20 cellular contexts compared by ENCODE assay signal in the genomic region with DNA sequence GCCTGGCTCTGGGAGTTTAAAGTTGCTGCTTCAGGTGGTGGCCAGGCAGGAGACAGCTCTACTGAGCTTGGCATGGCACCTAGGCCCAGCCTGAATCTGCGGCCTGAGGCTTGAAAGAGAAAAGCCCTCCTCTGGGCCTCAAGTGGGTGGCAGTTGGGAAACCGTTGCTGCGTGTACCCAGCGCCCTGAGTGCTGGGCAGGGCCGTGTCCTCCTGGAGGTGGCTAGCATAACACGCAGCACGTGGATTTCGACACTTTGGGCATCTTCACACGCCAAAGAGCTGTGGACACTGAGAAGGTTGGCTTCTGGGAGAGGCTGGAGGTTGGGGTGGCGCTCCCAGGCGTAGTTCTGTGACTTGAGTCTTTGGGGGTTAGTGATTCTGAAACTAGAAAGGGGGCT. TPM values are rescaled to one million over a fixed set of nuclear protein-coding genes. Genes with fewer than 3 reads are reported as not detected.
A peak's percentile ranks its signal among the peaks of the same experiment; 100 is the strongest.
DNase-seq lines count a peak whose midpoint lies in the region; ATAC-seq and TF ChIP-seq lines count a peak whose summit lies in the region.
"Had no signal": no experiment of that assay in that cellular context is flagged by ENCODE, and none has a peak within 500 bp of the region (broad histone marks: within the 10 kb centered on the region; RNA-seq: fewer than 3 reads in every experiment).

No MANE protein-coding gene starts in this region.

- WGBS in mammary epithelial cell (ENCODE audit: low coverage, missing lambda C conversion rate) = 86% methylated on average over 9 of the region's 11 CpGs

- H3K79me2 ChIP-seq in mammary epithelial cell (ENCODE audit: insufficient read depth, low read length) = peaks cover 49% of the 10 kb centered on the region
- peaks cover 42% of the 10 kb centered on the region for H3K79me2 ChIP-seq in Karpas-422 (ENCODE audit: low read length)

- DNase-seq in MCF 10A (ENCODE audit: unreplicated experiment) (no peak), mammary epithelial cell (no peak), naive B cell (no peak), medulla oblongata (ENCODE audit: extremely low spot score) (no peak), cerebellar cortex (ENCODE audit: low spot score) (no peak), Karpas-422 (no peak)
- DNase-seq: activated gamma-delta T cell treated with Interleukin-2 at 50 U/mL for 16 hours; DMS79; effector CD4-positive, alpha-beta T cell; NCI-H774; nucleus accumbens; Peyer's patch; sigmoid colon; stimulated activated CD4-positive, alpha-beta T cell treated with anti-CD3 and anti-CD28 coated beads, Interleukin-2, amount 100 ng/mL, for 48 hours; transverse colon had no signal

- H2AFZ ChIP-seq in mammary epithelial cell (ENCODE audit: low read depth, low read length) = no peak overlapping the region
- no peak overlapping the region for H2AFZ ChIP-seq in Karpas-422 (ENCODE audit: low read length)
- H2AFZ ChIP-seq: GM23248 had no signal

- H3K9me2 ChIP-seq in Karpas-422 (replicated peaks; ENCODE audit: insufficient read depth, low read length) = no peaks in the 10 kb centered on the region

- H3K9me3 Mint-ChIP-seq in MCF 10A (ENCODE audit: unreplicated experiment) (no peaks in the 10 kb centered on the region), naive B cell (no peaks in the 10 kb centered on the region)
- no peaks in the 10 kb centered on the region for H3K9me3 Mint-ChIP-seq in activated naive CD8-positive, alpha-beta T cell (ENCODE audit: low read depth)

- no peak overlapping the region for H3K4me2 ChIP-seq in mammary epithelial cell (ENCODE audit: insufficient read depth, low read depth, low read length)
- H3K4me2 ChIP-seq in Karpas-422 (ENCODE audit: low read depth, low read length, poor library complexity, severe bottlenecking) = no peak overlapping the region

- no peak overlapping the region for H3K27ac ChIP-seq in mammary epithelial cell (ENCODE audit: insufficient read depth, low read depth, low read length)
- H3K27ac ChIP-seq in Karpas-422 (ENCODE audit: low read length) = no peak overlapping the region
- H3K27ac ChIP-seq: left lung, Peyer's patch, sigmoid colon, transverse colon had no signal

- ATAC-seq in naive B cell (ENCODE audit: low read depth in 2 of 2) (no peak), HG02840 (IDR thresholded peaks at IDR 0.05; ENCODE audit: low FRiP score, unreplicated experiment) (no peak)
- ATAC-seq: HepG2, left lung had no signal

- H3K27me3 Mint-ChIP-seq in MCF 10A (ENCODE audit: insufficient read depth, unreplicated experiment) (no peaks in the 10 kb centered on the region), naive B cell (no peaks in the 10 kb centered on the region)
- no peaks in the 10 kb centered on the region for H3K27me3 Mint-ChIP-seq in activated naive CD8-positive, alpha-beta T cell

- peaks cover 7% of the 10 kb centered on the region for H3K4me1 ChIP-seq in mammary epithelial cell (ENCODE audit: insufficient read depth, low read length)
- peaks cover 16% of the 10 kb centered on the region for H3K4me1 ChIP-seq in Karpas-422 (ENCODE audit: low read length)

- dilution Hi-C loops in mammary epithelial cell (cut with HindIII; ENCODE audit: low sequenced_read_pairs) = loop anchor here (5.0 to 10.0 kb wide), 2 partner anchors 32 to 95 kb away; no protein-coding TSS in a partner anchor

- H3K4me3 ChIP-seq in mammary epithelial cell (replicated peaks in 1 of 3; ENCODE audit: insufficient read depth in 1 of 3, low read depth in 2 of 3, low read length in 3 of 3) (no peak overlapping the region), Karpas-422 (ENCODE audit: low read length) (no peak overlapping the region)
- H3K4me3 ChIP-seq: GM23248, Peyer's patch, sigmoid colon, transverse colon had no signal

- H3K9ac ChIP-seq in mammary epithelial cell (ENCODE audit: insufficient read depth, low read length) = no peak overlapping the region
- H3K9ac ChIP-seq in Karpas-422 (ENCODE audit: low read length) = no peak overlapping the region
- H3K9ac ChIP-seq: GM23248 had no signal

- H3K4me1 Mint-ChIP-seq in MCF 10A (ENCODE audit: insufficient read depth, unreplicated experiment) = peaks cover 16% of the 10 kb centered on the region
- peaks cover 26% of the 10 kb centered on the region for H3K4me1 Mint-ChIP-seq in activated naive CD8-positive, alpha-beta T cell (ENCODE audit: low read depth)
- H3K4me1 Mint-ChIP-seq in naive B cell = peaks cover 26 to 50% (median 32%) of the 10 kb centered on the region in 3 donors

- CTCF ChIA-PET in MCF 10A (lab: Yijun Ruan, JAX) = interaction anchor here (0.6 kb wide), 1 partner anchor 126 kb away, joined by 3 read pairs; no protein-coding TSS in a partner anchor
- CTCF ChIA-PET in mammary epithelial cell (lab: Charles Lee; ENCODE audit: low non-redundant PET) = no interaction called here

- TF ChIP-seq CTCF in MCF 10A (IDR thresholded peaks at IDR 0.05; ENCODE audit: unreplicated experiment) (no peak), mammary epithelial cell (conservative IDR thresholded peaks at IDR 0.05 in 1 of 2, IDR thresholded peaks at IDR 0.05 in 1 of 2; ENCODE audit: extremely low read depth in 1 of 2, insufficient read depth in 1 of 2, low read depth in 1 of 2, low read length in 2 of 2) (no peak)

- intact Hi-C loops in MCF 10A (cut with micrococcal nuclease) = no loop called here
- intact Hi-C loops in mammary epithelial cell (cut with micrococcal nuclease) = no loop called here

- BruUV-seq in MCF 10A (replicated peaks; lab: Mats Ljungman, UMichigan) (no TSS peak), mammary epithelial cell (replicated peaks; lab: Mats Ljungman, UMichigan) (no TSS peak)

- H3K36me3 ChIP-seq in mammary epithelial cell (ENCODE audit: insufficient read depth, low read length) = peaks cover 3% of the 10 kb centered on the region
- H3K36me3 ChIP-seq in Karpas-422 (ENCODE audit: insufficient read depth, low read length) = 0 out of 2 replicates have a peak, but pooled peaks cover 8% of the 10 kb centered on the region

- H3K27ac Mint-ChIP-seq in MCF 10A (ENCODE audit: low read depth, unreplicated experiment) (peak overlapping the region; percentile 46), naive B cell (peak overlapping the region in 4 of 6 donors; percentile 44 to 92 (median 82))
- H3K27ac Mint-ChIP-seq in activated naive CD8-positive, alpha-beta T cell = peak overlapping the region; percentile 78

- H4K20me1 ChIP-seq in mammary epithelial cell (ENCODE audit: insufficient read depth, low read length) (no peaks in the 10 kb centered on the region), Karpas-422 (ENCODE audit: insufficient read depth, low read depth, low read length) (peaks cover 10% of the 10 kb centered on the region; the same call in 1 of the 2 replicates)

- in situ Hi-C loops in mammary epithelial cell (cut with MboI; ENCODE audit: low sequenced_read_pairs in 2 of 2) = no loop called here

- peaks cover 28% of the 10 kb centered on the region for H3K36me3 Mint-ChIP-seq in MCF 10A (ENCODE audit: insufficient read depth, unreplicated experiment)
- H3K36me3 Mint-ChIP-seq in activated naive CD8-positive, alpha-beta T cell = peaks cover 4% of the 10 kb centered on the region
- H3K36me3 Mint-ChIP-seq in naive B cell = peaks cover 0 to 24% of the 10 kb centered on the region in 2 donors

- H3K9me3 ChIP-seq in mammary epithelial cell (replicated peaks; ENCODE audit: insufficient read depth, low read length) = no peaks in the 10 kb centered on the region
- H3K9me3 ChIP-seq in Karpas-422 (ENCODE audit: low read length) = no peaks in the 10 kb centered on the region
- H3K9me3 ChIP-seq: left lung, Peyer's patch, sigmoid colon, transverse colon had no signal

- H3K27me3 ChIP-seq in mammary epithelial cell (ENCODE audit: insufficient read depth, low read length) = no peaks in the 10 kb centered on the region
- no peaks in the 10 kb centered on the region for H3K27me3 ChIP-seq in Karpas-422 (ENCODE audit: low read length)
- H3K27me3 ChIP-seq: left lung, Peyer's patch, sigmoid colon, transverse colon had no signal

- POLR2A ChIA-PET in MCF 10A (lab: Yijun Ruan, JAX) = no interaction called here

- no peak overlapping the region for H3K4me3 Mint-ChIP-seq in MCF 10A (ENCODE audit: unreplicated experiment)
- H3K4me3 Mint-ChIP-seq in activated naive CD8-positive, alpha-beta T cell = peak overlapping the region; percentile 92
- H3K4me3 Mint-ChIP-seq in naive B cell = peak overlapping the region in 5 of 8 donors; percentile 61 to 92 (median 86)

RNA-seq across cellular contexts. Expression of a gene that starts 2.5 kb away (rescaled TPM):
- total RNA-seq in MCF 10A (2022) (26.1 and 27.1 TPM in 2 replicates), mammary epithelial cell (10 to 100 TPM; 19.3 to 24.5 TPM)
- polyA plus RNA-seq in mammary epithelial cell (3.8 TPM), naive B cell (ENCODE audit: low read depth in 6 of 6) (1 to 10 TPM in 5 of 6 donors, under 1 TPM in 1; 0.97 to 5.7 (median 1.8) TPM)
- 3.2 TPM for polyA minus RNA-seq in mammary epithelial cell
- 9.1 and 20.3 TPM in 2 replicates for total RNA-seq in Karpas-422 (2014; rRNA removed; shearing (Covaris generic); ENCODE audit: low replicate concordance)

RNA-seq across cellular contexts. Expression of a gene that starts 24.2 kb away (rescaled TPM):
- total RNA-seq in MCF 10A (2022) (not detected in 2 replicates), mammary epithelial cell (under 1 TPM; 0.21 to 0.67 TPM)
- polyA plus RNA-seq in mammary epithelial cell (0.02 TPM), naive B cell (ENCODE audit: low read depth in 6 of 6) (1 to 10 TPM; 1.1 to 4.0 (median 1.7) TPM)
- not detected for polyA minus RNA-seq in mammary epithelial cell
- 0.04 TPM in 1 of 2 replicates, not detected in the other for total RNA-seq in Karpas-422 (2014; rRNA removed; shearing (Covaris generic); ENCODE audit: low replicate concordance)
- polyA plus RNA-seq: GM23248 had no signal

RNA-seq across cellular contexts. Expression of a gene that starts 49.8 kb away (rescaled TPM):
- total RNA-seq in MCF 10A (2022) (25.4 and 26.5 TPM in 2 replicates), mammary epithelial cell (10 to 100 TPM; 12.5 to 21.1 TPM)
- polyA plus RNA-seq in mammary epithelial cell (17.3 TPM), naive B cell (ENCODE audit: low read depth in 6 of 6) (10 to 100 TPM; 27.1 to 47.7 (median 34.4) TPM)
- polyA minus RNA-seq in mammary epithelial cell = 28.5 TPM
- total RNA-seq in Karpas-422 (2014; rRNA removed; shearing (Covaris generic); ENCODE audit: low replicate concordance) = 14.0 and 35.2 TPM in 2 replicates
